8 cellular contexts compared by ENCODE assay signal in the genomic region with DNA sequence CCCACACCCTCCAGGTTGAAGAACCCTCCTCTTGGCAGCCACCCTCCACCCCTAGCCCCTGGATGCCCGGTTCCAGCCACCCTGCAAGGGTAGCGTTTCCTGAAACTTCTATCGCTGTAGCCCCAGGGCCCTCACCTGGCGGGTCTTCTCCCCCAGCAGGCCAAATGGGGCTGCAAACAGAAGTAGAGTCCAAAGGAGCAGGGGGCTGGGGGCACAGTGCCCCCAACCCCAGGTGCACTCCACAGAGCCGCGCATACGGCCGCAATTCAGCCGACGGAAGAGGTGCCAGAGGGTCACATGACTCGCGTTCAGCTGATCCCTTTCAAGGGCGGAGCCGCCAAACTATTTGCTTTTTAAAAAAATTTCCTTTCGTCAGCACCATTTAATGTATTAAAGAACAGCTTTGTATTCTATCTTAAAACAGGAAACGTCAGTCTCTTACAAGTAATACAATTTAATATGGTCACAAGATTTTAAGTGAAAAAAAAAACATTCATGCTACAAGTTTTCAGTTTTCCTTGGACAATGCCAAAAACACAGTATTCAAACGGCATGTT. TPM values are rescaled to one million over a fixed set of nuclear protein-coding genes. Genes with fewer than 3 reads are reported as not detected.
DNase-seq lines count a peak whose midpoint lies in the region; ATAC-seq, FAIRE-seq and TF ChIP-seq lines count a peak whose summit lies in the region.

A gene with protein sequence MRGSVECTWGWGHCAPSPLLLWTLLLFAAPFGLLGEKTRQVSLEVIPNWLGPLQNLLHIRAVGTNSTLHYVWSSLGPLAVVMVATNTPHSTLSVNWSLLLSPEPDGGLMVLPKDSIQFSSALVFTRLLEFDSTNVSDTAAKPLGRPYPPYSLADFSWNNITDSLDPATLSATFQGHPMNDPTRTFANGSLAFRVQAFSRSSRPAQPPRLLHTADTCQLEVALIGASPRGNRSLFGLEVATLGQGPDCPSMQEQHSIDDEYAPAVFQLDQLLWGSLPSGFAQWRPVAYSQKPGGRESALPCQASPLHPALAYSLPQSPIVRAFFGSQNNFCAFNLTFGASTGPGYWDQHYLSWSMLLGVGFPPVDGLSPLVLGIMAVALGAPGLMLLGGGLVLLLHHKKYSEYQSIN (minus strand): TSS at position 289 of the 557 bp plus-strand sequence. CDS start 34 bp downstream, at position 255.

- H3K79me2 ChIP-seq in MM.1S (ENCODE audit: low read length), result peaks cover 9% of the 10 kb centered on the region

- H3K9me3 ChIP-seq in MM.1S (replicated peaks; ENCODE audit: insufficient read depth, low read length) (no peaks in the 10 kb centered on the region), right cardiac atrium (ENCODE audit: control insufficient read depth, low read length) (no peaks in the 10 kb centered on the region), uterus (no peaks in the 10 kb centered on the region)

- H3K9me2 ChIP-seq in MM.1S (replicated peaks; ENCODE audit: insufficient read depth, low read length), result no peaks in the 10 kb centered on the region

- TF ChIP-seq CTCF in MM.1S (IDR thresholded peaks at IDR 0.05; ENCODE audit: low read length) (no peak), uterus (IDR thresholded peaks at IDR 0.05) (no peak)

- DNase-seq in GM12892 (ENCODE audit: insufficient read length) (peak; percentile 60), MM.1S (peak; percentile 77), astrocyte of the hippocampus (ENCODE audit: low read depth, low spot score) (peak; percentile 79), right cardiac atrium (peak; percentile 75 to 90 (median 83)), posterior vena cava (ENCODE audit: low spot score) (peak; percentile 88), uterus (peak; percentile 69)

- FAIRE-seq in GM12892 (lab: Jason Lieb, UNC), result no peak

- no peaks in the 10 kb centered on the region for H4K20me1 ChIP-seq in MM.1S (ENCODE audit: insufficient read depth, low read length)

- WGBS in right cardiac atrium, result under 1% methylated on average over 17 of the region's 17 CpGs

- peak; percentile 34; the same call in 1 of the 2 replicates for TF ChIP-seq POLR2A in GM12892 (IDR thresholded peaks at IDR 0.05; ENCODE audit: low read depth, low read length)
- no peak for TF ChIP-seq POLR2A in uterus (IDR thresholded peaks at IDR 0.05)

- H3F3A ChIP-seq in MM.1S (ENCODE audit: insufficient read depth, low read length), result no peaks in the 10 kb centered on the region

- intact Hi-C loops in T-helper 2 cell treated with Interferon-gamma antibody and Interleukin-4, amounts not matched to agents 100 ng/mL and 5 ng/mL, for 36 hours (cut with micrococcal nuclease), result no loop called here
- intact Hi-C loops in right cardiac atrium (cut with DNase I), result no loop called here
- intact Hi-C loops in posterior vena cava (cut with DNase I), result no loop called here
- intact Hi-C loops in uterus (cut with DNase I; ENCODE audit: low total_unique reads), result no loop called here

- no peaks in the 10 kb centered on the region for H3K36me3 ChIP-seq in MM.1S (replicated peaks; ENCODE audit: insufficient read depth, low read length)
- H3K36me3 ChIP-seq in uterus, result no peaks in the 10 kb centered on the region

- ATAC-seq in right cardiac atrium, result peak; percentile 46 to 49
- no peak for ATAC-seq in HG02981 (IDR thresholded peaks at IDR 0.05; ENCODE audit: unreplicated experiment)

- H2AFZ ChIP-seq in MM.1S (ENCODE audit: low read length), result peak within 1 kb of the TSS; percentile 97

- H3K4me2 ChIP-seq in MM.1S (ENCODE audit: low read depth, low read length), result peak within 1 kb of the TSS; percentile 92

- H3K27me3 ChIP-seq in MM.1S (replicated peaks; ENCODE audit: insufficient read depth, low read length) (no peaks in the 10 kb centered on the region), right cardiac atrium (ENCODE audit: control insufficient read depth, insufficient read depth) (no peaks in the 10 kb centered on the region), uterus (no peaks in the 10 kb centered on the region)

- H3K4me1 ChIP-seq in MM.1S (ENCODE audit: low read length) (peaks cover 10% of the 10 kb centered on the region; the same call in 1 of the 2 replicates), right cardiac atrium (ENCODE audit: control insufficient read depth, insufficient read depth, low read length) (peaks cover 3% of the 10 kb centered on the region), uterus (peaks cover 0 to 17% of the 10 kb centered on the region in 2 donors)

- H3K9ac ChIP-seq in MM.1S (ENCODE audit: low read length), result peak within 1 kb of the TSS; percentile 68

- H3K27ac ChIP-seq in MM.1S (ENCODE audit: low read length), result no peak within 1 kb of the TSS
- H3K27ac ChIP-seq in right cardiac atrium (ENCODE audit: low read length), result peak within 1 kb of the TSS; percentile 1
- H3K27ac ChIP-seq in uterus, result peak within 1 kb of the TSS; percentile 64 to 80

- peak within 1 kb of the TSS; percentile 90 for H3K4me3 ChIP-seq in MM.1S (ENCODE audit: low read length)
- peak within 1 kb of the TSS; percentile 64 for H3K4me3 ChIP-seq in right cardiac atrium (ENCODE audit: low read length)
- H3K4me3 ChIP-seq in uterus, result peak within 1 kb of the TSS; percentile 54 to 56

RNA-seq across cellular contexts. Expression of the gene that starts here (rescaled TPM):
- 16.6 TPM for polyA plus RNA-seq in GM12892 (2012; ENCODE audit: missing spikeins)
- total RNA-seq in T-helper 2 cell treated with Interferon-gamma antibody and Interleukin-4, amounts not matched to agents 100 ng/mL and 5 ng/mL, for 36 hours, result 28.9 and 31.3 TPM in 2 replicates
- total RNA-seq in right cardiac atrium (10 to 100 TPM; 19.8 to 28.4 (median 25.5) TPM), posterior vena cava (10 to 100 TPM; 34.2 to 51.5 TPM), uterus (10 to 100 TPM; 23.8 to 31.1 (median 27.7) TPM)
- 22.0 TPM for polyA plus RNA-seq in right cardiac atrium
